11 cellular contexts compared by ENCODE assay signal in the genomic region with DNA sequence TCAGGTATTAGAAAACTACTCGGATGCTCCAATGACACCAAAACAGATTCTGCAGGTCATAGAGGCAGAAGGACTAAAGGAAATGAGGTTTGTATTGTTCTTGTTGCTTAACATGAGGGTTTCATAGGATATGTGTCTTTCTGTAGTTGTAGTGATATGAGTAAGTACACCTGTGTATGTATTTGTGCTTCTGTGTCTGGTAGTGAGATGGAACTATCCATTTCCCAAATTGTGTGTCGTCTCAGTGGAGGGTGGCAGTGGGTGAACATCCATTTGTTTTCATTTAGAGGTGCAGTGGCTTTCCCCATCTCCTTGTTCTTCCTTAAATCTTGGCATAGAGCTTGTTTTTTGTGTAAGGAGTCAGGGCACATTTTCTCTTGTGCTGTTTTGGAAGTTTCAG. TPM values are rescaled to one million over a fixed set of nuclear protein-coding genes. Genes with fewer than 3 reads are reported as not detected.
A peak's percentile ranks its signal among the peaks of the same experiment; 100 is the strongest.
DNase-seq lines count a peak whose midpoint lies in the region; ATAC-seq, FAIRE-seq and TF ChIP-seq lines count a peak whose summit lies in the region.
"Had no signal": no experiment of that assay in that cellular context is flagged by ENCODE, and none has a peak within 500 bp of the region (broad histone marks: within the 10 kb centered on the region; RNA-seq: fewer than 3 reads in every experiment).

No MANE protein-coding gene starts in this region.

- intact Hi-C loops in OCI-LY7 (cut with micrococcal nuclease; ENCODE audit: unreplicated experiment) (no loop called here), Right ventricle myocardium superior (cut with DNase I) (no loop called here)

- H3K4me3 ChIP-seq in OCI-LY7 (ENCODE audit: low read depth, low read length, poor library complexity, severe bottlenecking) (peak overlapping the region; percentile 16), neural progenitor cell (no peak overlapping the region)
- H3K4me3 ChIP-seq: SJSA1 had no signal

- H3K9ac ChIP-seq in neural progenitor cell, result no peak overlapping the region

- peak; percentile 59 for FAIRE-seq in GM18507 (lab: Jason Lieb, UNC)
- FAIRE-seq: D721Med, urothelium cell line had no signal

- ATAC-seq in GM21515 (IDR thresholded peaks at IDR 0.05; ENCODE audit: unreplicated experiment) (peak; percentile 42), Right ventricle myocardium superior (ENCODE audit: poor library complexity) (no peak), omental fat pad (ENCODE audit: low FRiP score) (no peak)

- peaks cover 59% of the 10 kb centered on the region for H3K36me3 ChIP-seq in OCI-LY7 (ENCODE audit: insufficient read depth, low read length)
- peaks cover 8% of the 10 kb centered on the region for H3K36me3 ChIP-seq in neural progenitor cell

- H3K4me3 Mint-ChIP-seq in neural crest cell, result peak overlapping the region; percentile 6
- no peak overlapping the region for H3K4me3 Mint-ChIP-seq in neural progenitor cell

- H3K36me3 Mint-ChIP-seq in neural crest cell (ENCODE audit: low read depth) (no peaks in the 10 kb centered on the region), neural progenitor cell (peaks cover 12% of the 10 kb centered on the region)

- TF ChIP-seq CTCF in OCI-LY7 (conservative IDR thresholded peaks at IDR 0.05; ENCODE audit: low read length) (no peak), neural crest cell (conservative IDR thresholded peaks at IDR 0.05) (no peak), neural progenitor cell (IDR thresholded peaks at IDR 0.05) (no peak), omental fat pad (IDR thresholded peaks at IDR 0.05) (no peak)

- POLR2A ChIA-PET in OCI-LY7 (lab: Charles Lee), result interaction anchor here (0.7 kb wide), 1 partner anchor 16 kb away, joined by 4 read pairs; no protein-coding TSS in a partner anchor

- H3K27ac Mint-ChIP-seq in neural crest cell (ENCODE audit: unreplicated experiment) (peak overlapping the region; percentile 30), neural progenitor cell (no peak overlapping the region)

- H3K27me3 Mint-ChIP-seq in neural crest cell (ENCODE audit: low read depth), result no peaks in the 10 kb centered on the region
- peaks cover 6% of the 10 kb centered on the region for H3K27me3 Mint-ChIP-seq in neural progenitor cell (ENCODE audit: insufficient read depth, low read depth)

- peaks cover 26% of the 10 kb centered on the region for H3F3A ChIP-seq in neural progenitor cell (ENCODE audit: low read depth)

- H3K4me1 Mint-ChIP-seq in neural crest cell, result peaks cover 57% of the 10 kb centered on the region
- H3K4me1 Mint-ChIP-seq in neural progenitor cell, result peaks cover 38% of the 10 kb centered on the region

- H3K4me1 ChIP-seq in OCI-LY7 (ENCODE audit: insufficient read depth, low read length, poor library complexity, severe bottlenecking) (peaks cover 79% of the 10 kb centered on the region), neural progenitor cell (peaks cover 30% of the 10 kb centered on the region)

- no peaks in the 10 kb centered on the region for H3K9me3 Mint-ChIP-seq in neural crest cell
- H3K9me3 Mint-ChIP-seq in neural progenitor cell, result no peaks in the 10 kb centered on the region

- H3K9me3 ChIP-seq in OCI-LY7 (ENCODE audit: low read length), result no peaks in the 10 kb centered on the region
- no peaks in the 10 kb centered on the region for H3K9me3 ChIP-seq in neural progenitor cell (ENCODE audit: low read depth)
- H3K9me3 ChIP-seq: SJSA1 had no signal

- peak overlapping the region; percentile 40 for H3K27ac ChIP-seq in OCI-LY7 (ENCODE audit: low read depth, low read length, poor library complexity, severe bottlenecking)
- no peak overlapping the region for H3K27ac ChIP-seq in neural progenitor cell
- H3K27ac ChIP-seq: SJSA1 had no signal

- H3K79me2 ChIP-seq in OCI-LY7 (ENCODE audit: insufficient read depth, low read depth, low read length), result peaks cover 100% of the 10 kb centered on the region
- peaks cover 96% of the 10 kb centered on the region for H3K79me2 ChIP-seq in neural progenitor cell (ENCODE audit: low read depth)

- no peak for DNase-seq in GM18507 (ENCODE audit: extremely low spot score, insufficient read length, low read depth)
- DNase-seq in OCI-LY7 (ENCODE audit: low spot score), result no peak
- no peak for DNase-seq in neural crest cell (ENCODE audit: low read depth, low spot score)
- no peak for DNase-seq in neural progenitor cell (ENCODE audit: low spot score)
- DNase-seq in Right ventricle myocardium superior, result no peak
- DNase-seq in omental fat pad (ENCODE audit: low spot score), result no peak
- DNase-seq: NCI-H526 had no signal

- no TSS peak for BruUV-seq in OCI-LY7 (replicated peaks; lab: Mats Ljungman, UMichigan)

- H3K27me3 ChIP-seq in neural progenitor cell, result no peaks in the 10 kb centered on the region
- H3K27me3 ChIP-seq: SJSA1 had no signal

- H3K9me2 ChIP-seq in OCI-LY7 (ENCODE audit: insufficient read depth, low read length), result no peaks in the 10 kb centered on the region

- H3K4me2 ChIP-seq in OCI-LY7 (ENCODE audit: low read length), result peak overlapping the region; percentile 83
- H3K4me2 ChIP-seq in neural progenitor cell, result no peak overlapping the region

- H4K20me1 ChIP-seq in OCI-LY7 (ENCODE audit: insufficient read depth, low read length), result peaks cover 29% of the 10 kb centered on the region; the same call in 1 of the 2 replicates
- H4K20me1 ChIP-seq in neural progenitor cell (ENCODE audit: low read depth), result peaks cover 91% of the 10 kb centered on the region

- H2AFZ ChIP-seq in OCI-LY7 (ENCODE audit: low read length) (no peak overlapping the region), neural progenitor cell (replicated peaks) (no peak overlapping the region)

- CTCF ChIA-PET in OCI-LY7 (lab: Charles Lee; ENCODE audit: unreplicated experiment), result no interaction called here

RNA-seq across cellular contexts. Expression of a gene that starts 8.2 kb away (rescaled TPM):
- total RNA-seq in OCI-LY7 (2014; rRNA removed; shearing (Covaris generic)), result 81.5 and 84.7 TPM in 2 replicates
- 111 and 122 TPM in 2 replicates for total RNA-seq in OCI-LY7 (2022)
- 140 and 157 TPM in 2 replicates for total RNA-seq in neural crest cell
- total RNA-seq in neural progenitor cell (ENCODE audit: low replicate concordance), result 48.2 and 64.0 TPM in 2 replicates
- total RNA-seq in Right ventricle myocardium superior, result 24.5 TPM
- total RNA-seq in omental fat pad, result 100 to 1,000 TPM in 2 of 4 donors, 10 to 100 TPM in 2; 69.2 to 139 (median 104) TPM
